ENCODE assay signal across 22 cellular contexts in genomic region chr3:122946185-122946584, GRCh38.
"Had no signal": no experiment of that assay in that cellular context is flagged by ENCODE, and none has a peak within 500 bp of the region (broad histone marks: within the 10 kb centered on the region; RNA-seq: fewer than 3 reads in every experiment).

No MANE protein-coding gene starts in this region.

- FAIRE-seq: frontal cortex, islet of Langerhans had no signal

- H3K9me3 Mint-ChIP-seq: activated CD4-positive, alpha-beta memory T cell treated with anti-CD3 and anti-CD28 coated beads, Interleukin-2, amount 10 ng/mL, durations not matched to agents 7 days and 5 days; activated CD4-positive, alpha-beta T cell treated with anti-CD3 and anti-CD28 coated beads, Interleukin-2, amount 10 ng/mL, durations not matched to agents 24 days and 14 days; activated naive CD4-positive, alpha-beta T cell treated with anti-CD3 and anti-CD28 coated beads, Interleukin-2, amount 50 U/mL, for 24 hours; activated T-helper 1 cell treated with anti-CD3 and anti-CD28 coated beads, Interleukin-12 subunit alpha, Interleukin-12 subunit beta, Interleukin-2, Interleukin-4 antibody, amounts not matched to agents 30 ng/mL and 10 ng/mL and 1 ng/mL, durations not matched to agents 14 hours and 24 hours and 36 hours; natural killer cell treated with Interleukin-12 subunit alpha and Interleukin-12 subunit beta and Interleukin-15 and Interleukin-18, amount 100 ng/mL, for 72 hours; type B pancreatic cell had no signal

- H3K27me3 ChIP-seq: adrenal gland, ascending aorta, esophagus muscularis mucosa, testis, vagina had no signal

- H3K36me3 ChIP-seq: adrenal gland, ascending aorta, esophagus muscularis mucosa, vagina had no signal

- H3K27ac Mint-ChIP-seq: activated CD4-positive, alpha-beta memory T cell treated with anti-CD3 and anti-CD28 coated beads, Interleukin-2, amount 10 ng/mL, durations not matched to agents 7 days and 5 days; activated CD4-positive, alpha-beta T cell treated with anti-CD3 and anti-CD28 coated beads, Interleukin-2, amount 10 ng/mL, durations not matched to agents 24 days and 14 days; activated naive CD4-positive, alpha-beta T cell treated with anti-CD3 and anti-CD28 coated beads, Interleukin-2, amount 50 U/mL, for 24 hours; activated T-helper 1 cell treated with anti-CD3 and anti-CD28 coated beads, Interleukin-12 subunit alpha, Interleukin-12 subunit beta, Interleukin-2, Interleukin-4 antibody, amounts not matched to agents 30 ng/mL and 10 ng/mL and 1 ng/mL, durations not matched to agents 14 hours and 24 hours and 36 hours; natural killer cell treated with Interleukin-12 subunit alpha and Interleukin-12 subunit beta and Interleukin-15 and Interleukin-18, amount 100 ng/mL, for 72 hours; T-helper 17 cell; type B pancreatic cell had no signal

- H3K4me3 Mint-ChIP-seq: activated CD4-positive, alpha-beta memory T cell treated with anti-CD3 and anti-CD28 coated beads, Interleukin-2, amount 10 ng/mL, durations not matched to agents 7 days and 5 days; activated CD4-positive, alpha-beta T cell treated with anti-CD3 and anti-CD28 coated beads, Interleukin-2, amount 10 ng/mL, durations not matched to agents 24 days and 14 days; activated naive CD4-positive, alpha-beta T cell treated with anti-CD3 and anti-CD28 coated beads, Interleukin-2, amount 50 U/mL, for 24 hours; activated T-helper 1 cell treated with anti-CD3 and anti-CD28 coated beads, Interleukin-12 subunit alpha, Interleukin-12 subunit beta, Interleukin-2, Interleukin-4 antibody, amounts not matched to agents 30 ng/mL and 10 ng/mL and 1 ng/mL, durations not matched to agents 14 hours and 24 hours and 36 hours; natural killer cell treated with Interleukin-12 subunit alpha and Interleukin-12 subunit beta and Interleukin-15 and Interleukin-18, amount 100 ng/mL, for 72 hours; T-helper 17 cell; type B pancreatic cell had no signal

- H3K9me3 ChIP-seq: adrenal gland, ascending aorta, esophagus muscularis mucosa, testis, vagina had no signal

- H3K36me3 Mint-ChIP-seq: activated naive CD4-positive, alpha-beta T cell treated with anti-CD3 and anti-CD28 coated beads, Interleukin-2, amount 50 U/mL, for 24 hours; natural killer cell treated with Interleukin-12 subunit alpha and Interleukin-12 subunit beta and Interleukin-15 and Interleukin-18, amount 100 ng/mL, for 72 hours; type B pancreatic cell had no signal

- H3K4me1 Mint-ChIP-seq: activated CD4-positive, alpha-beta T cell treated with anti-CD3 and anti-CD28 coated beads, Interleukin-2, amount 10 ng/mL, durations not matched to agents 24 days and 14 days; activated naive CD4-positive, alpha-beta T cell treated with anti-CD3 and anti-CD28 coated beads, Interleukin-2, amount 50 U/mL, for 24 hours had no signal

- DNase-seq: activated CD4-positive, alpha-beta memory T cell treated with anti-CD3 and anti-CD28 coated beads, Interleukin-2, amount 10 ng/mL, durations not matched to agents 7 days and 5 days; activated CD4-positive, alpha-beta T cell treated with anti-CD3 and anti-CD28 coated beads, Interleukin-2, amount 10 ng/mL, durations not matched to agents 24 days and 14 days; activated gamma-delta T cell; adrenal gland; midbrain; nucleus accumbens; stimulated activated CD4-positive, alpha-beta T cell treated with anti-CD3 and anti-CD28 coated beads, Interleukin-15, amount 100 ng/mL, for 24 hours; stimulated activated naive CD4-positive, alpha-beta T cell; T-helper 17 cell; testis had no signal

- H3K27me3 Mint-ChIP-seq: activated naive CD4-positive, alpha-beta T cell treated with anti-CD3 and anti-CD28 coated beads, Interleukin-2, amount 50 U/mL, for 24 hours had no signal

- H3K4me3 ChIP-seq: adrenal gland, ascending aorta, coronary artery, esophagus muscularis mucosa, smooth muscle cell, testis, vagina had no signal

- ATAC-seq: natural killer cell treated with Interleukin-12 subunit alpha and Interleukin-12 subunit beta and Interleukin-15 and Interleukin-18, amount 100 ng/mL, for 72 hours; sciatic nerve; T-helper 17 cell had no signal

- H3K4me1 ChIP-seq: testis, vagina had no signal

- H3K4me2 ChIP-seq: smooth muscle cell had no signal

- H3K27ac ChIP-seq: adrenal gland, ascending aorta, esophagus muscularis mucosa, testis, vagina had no signal
